1 cellular context compared by ENCODE assay signal in the genomic region with DNA sequence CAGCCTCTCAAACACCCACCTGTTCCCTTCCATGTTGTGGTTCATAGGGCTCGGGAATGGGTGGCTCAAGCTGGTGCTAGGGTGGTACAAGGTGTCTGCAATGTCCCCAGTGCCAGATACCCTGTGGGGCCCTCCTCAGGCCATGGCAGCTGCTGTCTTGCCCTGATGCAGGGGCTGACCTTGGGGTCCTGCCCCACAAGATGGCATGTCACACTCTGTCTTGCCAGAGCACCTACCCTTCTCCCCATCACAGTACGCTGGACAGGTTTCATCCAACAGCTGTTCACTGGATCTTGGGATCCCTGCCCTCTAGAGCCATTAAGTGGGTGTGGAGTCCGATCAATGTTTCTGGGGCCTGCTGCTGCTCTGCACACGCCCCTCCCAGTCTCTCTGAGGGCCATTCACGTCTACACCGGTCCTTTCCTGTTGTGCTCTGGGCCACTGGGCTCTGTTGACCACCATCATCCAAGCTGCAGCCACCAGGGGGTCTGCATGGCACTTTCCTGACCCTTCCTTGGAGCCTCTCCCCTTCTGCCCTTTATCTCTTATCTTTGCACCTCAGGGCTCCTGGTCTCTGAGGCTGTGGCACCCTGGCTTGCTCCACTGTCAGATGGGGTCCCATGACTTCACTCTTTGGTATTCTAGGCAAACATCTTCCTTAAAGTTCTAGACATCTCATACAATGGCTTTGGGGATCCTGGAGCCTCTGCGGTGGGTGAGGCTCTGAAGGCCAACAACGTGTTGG.
A peak's percentile ranks its signal among the peaks of the same experiment; 100 is the strongest.
TF ChIP-seq lines count a peak whose summit lies in the region.

No MANE protein-coding gene starts in this region.

TF ChIP-seq in K562, 482 proteins besides CTCF, POLR2A, EP300 and RAD21 (continued from another document):
- TF ChIP-seq ATF4 (CRISPR knock-in tag; IDR thresholded peaks at IDR 0.05) = no peak
- TF ChIP-seq HNRNPL (IDR thresholded peaks at IDR 0.05; ENCODE audit: low read depth, low read length) = no peak
- TF ChIP-seq HNRNPUL1 (IDR thresholded peaks at IDR 0.05; ENCODE audit: low read length) = 0 out of 2 replicates have a peak, but pooled peaks have one; percentile 6
- no peak for TF ChIP-seq ZNF316 (IDR thresholded peaks at IDR 0.05)
- no peak for TF ChIP-seq ILF3 (IDR thresholded peaks at IDR 0.05; ENCODE audit: borderline replicate concordance)
- TF ChIP-seq ZNF507 (tag; conservative IDR thresholded peaks at IDR 0.05) = no peak
- TF ChIP-seq CBX3 (IDR thresholded peaks at IDR 0.05; ENCODE audit: borderline replicate concordance in 1 of 2, low read length in 2 of 2) = no peak
- peak; percentile 54 for TF ChIP-seq CBFA2T3 (IDR thresholded peaks at IDR 0.05)
- TF ChIP-seq ESRRB (CRISPR knock-in tag; IDR thresholded peaks at IDR 0.05; ENCODE audit: borderline replicate concordance) = no peak
- 0 out of 2 replicates have a peak, but pooled peaks have one; percentile 8 for TF ChIP-seq ZNF57 (CRISPR knock-in tag; IDR thresholded peaks at IDR 0.05)
- no peak for TF ChIP-seq ZNF717 (CRISPR knock-in tag; IDR thresholded peaks at IDR 0.05)
- no peak for TF ChIP-seq POLR2AphosphoS2 (IDR thresholded peaks at IDR 0.05; ENCODE audit: low read length)
- no peak for TF ChIP-seq CHD4 (IDR thresholded peaks at IDR 0.05; ENCODE audit: insufficient read depth, insufficient replicate concordance, low read depth, low read length, poor library complexity, severe bottlenecking)
- TF ChIP-seq TEAD4 (IDR thresholded peaks at IDR 0.05; ENCODE audit: low read length) = no peak
- no peak for TF ChIP-seq TEAD4 (CRISPR knock-in tag; IDR thresholded peaks at IDR 0.05; ENCODE audit: borderline replicate concordance)
- no peak for TF ChIP-seq SRSF1 (IDR thresholded peaks at IDR 0.05; ENCODE audit: low read depth, low read length)
- TF ChIP-seq, protein P1, sequence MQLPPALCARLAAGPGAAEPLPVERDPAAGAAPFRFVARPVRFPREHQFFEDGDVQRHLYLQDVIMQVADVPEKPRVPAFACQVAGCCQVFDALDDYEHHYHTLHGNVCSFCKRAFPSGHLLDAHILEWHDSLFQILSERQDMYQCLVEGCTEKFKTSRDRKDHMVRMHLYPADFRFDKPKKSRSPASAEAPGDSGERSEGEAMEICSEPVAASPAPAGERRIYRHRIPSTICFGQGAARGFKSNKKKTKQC (CRISPR knock-in tag; IDR thresholded peaks at IDR 0.05) = no peak
- TF ChIP-seq, protein P2, sequence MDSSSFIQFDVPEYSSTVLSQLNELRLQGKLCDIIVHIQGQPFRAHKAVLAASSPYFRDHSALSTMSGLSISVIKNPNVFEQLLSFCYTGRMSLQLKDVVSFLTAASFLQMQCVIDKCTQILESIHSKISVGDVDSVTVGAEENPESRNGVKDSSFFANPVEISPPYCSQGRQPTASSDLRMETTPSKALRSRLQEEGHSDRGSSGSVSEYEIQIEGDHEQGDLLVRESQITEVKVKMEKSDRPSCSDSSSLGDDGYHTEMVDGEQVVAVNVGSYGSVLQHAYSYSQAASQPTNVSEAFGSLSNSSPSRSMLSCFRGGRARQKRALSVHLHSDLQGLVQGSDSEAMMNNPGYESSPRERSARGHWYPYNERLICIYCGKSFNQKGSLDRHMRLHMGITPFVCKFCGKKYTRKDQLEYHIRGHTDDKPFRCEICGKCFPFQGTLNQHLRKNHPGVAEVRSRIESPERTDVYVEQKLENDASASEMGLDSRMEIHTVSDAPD (CRISPR knock-in tag; IDR thresholded peaks at IDR 0.05) = no peak
- no peak for TF ChIP-seq ARNT (IDR thresholded peaks at IDR 0.05)
- no peak for TF ChIP-seq SMARCA4 (IDR thresholded peaks at IDR 0.05)
- TF ChIP-seq ARID1B (IDR thresholded peaks at IDR 0.05) = peak; percentile 36; the same call in 1 of the 2 replicates
- TF ChIP-seq ZNF444 (CRISPR knock-in tag; IDR thresholded peaks at IDR 0.05) = no peak
- TF ChIP-seq MAZ (CRISPR knock-in tag; conservative IDR thresholded peaks at IDR 0.05 in 1 of 2, IDR thresholded peaks at IDR 0.05 in 1 of 2) = no peak
- TF ChIP-seq LEF1 (IDR thresholded peaks at IDR 0.05) = no peak
- TF ChIP-seq MYNN (IDR thresholded peaks at IDR 0.05) = no peak
- TF ChIP-seq MYNN (CRISPR knock-in tag; IDR thresholded peaks at IDR 0.05) = no peak
- TF ChIP-seq BRD4 (IDR thresholded peaks at IDR 0.05) = no peak
